In genomic region chr6:30071081-30071818, GRCh38 we compare ENCODE assay signal across 1 cellular context.
TF ChIP-seq lines count a peak whose summit lies in the region.

No MANE protein-coding gene starts in this region.

TF ChIP-seq in H1, 55 proteins besides CTCF, POLR2A, EP300 and RAD21:
- TF ChIP-seq SUZ12 (IDR thresholded peaks at IDR 0.05; ENCODE audit: low read length) = peak; percentile 74
- TF ChIP-seq KDM5A (IDR thresholded peaks at IDR 0.05; ENCODE audit: low read length) = no peak
- no peak for TF ChIP-seq BCL11A (IDR thresholded peaks at IDR 0.05; ENCODE audit: low read depth in 2 of 2, low read length in 2 of 2)
- TF ChIP-seq KDM4A (IDR thresholded peaks at IDR 0.05; ENCODE audit: low read depth, low read length, severe bottlenecking) = peak; percentile 98
- TF ChIP-seq RNF2 (IDR thresholded peaks at IDR 0.05; ENCODE audit: borderline replicate concordance, low read depth, low read length, missing control alignments, poor library complexity, severe bottlenecking) = peak; percentile 29
- TF ChIP-seq CHD2 (IDR thresholded peaks at IDR 0.05; ENCODE audit: low read length) = no peak
- TF ChIP-seq EZH2 (IDR thresholded peaks at IDR 0.05; ENCODE audit: low read depth, low read length, severe bottlenecking) = peak; percentile 70
- no peak for TF ChIP-seq MAFK (IDR thresholded peaks at IDR 0.05; ENCODE audit: low read depth, low read length)
- TF ChIP-seq E2F6 (IDR thresholded peaks at IDR 0.05) = peak; percentile 94
- TF ChIP-seq TCF12 (IDR thresholded peaks at IDR 0.05; ENCODE audit: low read depth, low read length) = 0 out of 2 replicates have a peak, but pooled peaks have one; percentile 59
- TF ChIP-seq MAX (IDR thresholded peaks at IDR 0.05) = peak; percentile 89
